1 cellular context compared by ENCODE assay signal in genomic region chr5:111512406-111513174, GRCh38.
TF ChIP-seq lines count a peak whose summit lies in the region.

Gene STARD4, minus strand, starts transcription at chr5:111512535. Its CDS starts 5,102 bp downstream, at chr5:111507433.

TF ChIP-seq in GM12878, 131 proteins besides CTCF, POLR2A, EP300 and RAD21 (continued from another document and continues in another):
- TF ChIP-seq, protein P1, sequence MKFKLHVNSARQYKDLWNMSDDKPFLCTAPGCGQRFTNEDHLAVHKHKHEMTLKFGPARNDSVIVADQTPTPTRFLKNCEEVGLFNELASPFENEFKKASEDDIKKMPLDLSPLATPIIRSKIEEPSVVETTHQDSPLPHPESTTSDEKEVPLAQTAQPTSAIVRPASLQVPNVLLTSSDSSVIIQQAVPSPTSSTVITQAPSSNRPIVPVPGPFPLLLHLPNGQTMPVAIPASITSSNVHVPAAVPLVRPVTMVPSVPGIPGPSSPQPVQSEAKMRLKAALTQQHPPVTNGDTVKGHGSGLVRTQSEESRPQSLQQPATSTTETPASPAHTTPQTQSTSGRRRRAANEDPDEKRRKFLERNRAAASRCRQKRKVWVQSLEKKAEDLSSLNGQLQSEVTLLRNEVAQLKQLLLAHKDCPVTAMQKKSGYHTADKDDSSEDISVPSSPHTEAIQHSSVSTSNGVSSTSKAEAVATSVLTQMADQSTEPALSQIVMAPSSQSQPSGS (IDR thresholded peaks at IDR 0.05; ENCODE audit: low read length) = no peak
- TF ChIP-seq CUX1 (IDR thresholded peaks at IDR 0.05; ENCODE audit: insufficient replicate concordance, low read depth, low read length) (no peak), CREM (IDR thresholded peaks at IDR 0.05; ENCODE audit: low read depth) (peak; percentile 72), IKZF2 (IDR thresholded peaks at IDR 0.05) (peak; percentile 77 to 89), KAT2A (conservative IDR thresholded peaks at IDR 0.05; ENCODE audit: control insufficient read depth, low read depth, low read length) (no peak), E2F8 (IDR thresholded peaks at IDR 0.05; ENCODE audit: low read depth, partially characterized antibody) (no peak), SUPT20H (IDR thresholded peaks at IDR 0.05; ENCODE audit: borderline replicate concordance, control insufficient read depth, low read depth, low read length) (no peak), EGR1 (IDR thresholded peaks at IDR 0.05; ENCODE audit: borderline replicate concordance in 1 of 2, low read depth in 2 of 2, low read length in 2 of 2) (peak in 1 of 2 experiments; percentile 95; a peak in 2 of 3 replicates), TAF1 (IDR thresholded peaks at IDR 0.05; ENCODE audit: borderline replicate concordance, low read depth, low read length) (peak; percentile 96), NR2F1 (conservative IDR thresholded peaks at IDR 0.05) (peak; percentile 96), ZZZ3 (IDR thresholded peaks at IDR 0.05; ENCODE audit: control insufficient read depth, insufficient read length, low read depth) (no peak), YBX1 (IDR thresholded peaks at IDR 0.05) (no peak), FOXK2 (IDR thresholded peaks at IDR 0.05) (no peak), ZNF274 (IDR thresholded peaks at IDR 0.05; ENCODE audit: insufficient read depth, insufficient read length) (no peak), JUNB (IDR thresholded peaks at IDR 0.05) (no peak; the same call in 1 of the 2 replicates), NKRF (conservative IDR thresholded peaks at IDR 0.05) (peak; percentile 46), ASH2L (IDR thresholded peaks at IDR 0.05; ENCODE audit: borderline replicate concordance, low read depth) (no peak), SP1 (IDR thresholded peaks at IDR 0.05; ENCODE audit: low read depth, low read length) (peak; percentile 87), YY1 (IDR thresholded peaks at IDR 0.05; ENCODE audit: low read depth, low read length) (peak; percentile 55; the same call in 1 of the 2 replicates), ETV6 (conservative IDR thresholded peaks at IDR 0.05 in 1 of 2, IDR thresholded peaks at IDR 0.05 in 1 of 2; ENCODE audit: borderline replicate concordance in 1 of 2, low read depth in 1 of 2) (no peak), MTA3 (IDR thresholded peaks at IDR 0.05; ENCODE audit: borderline replicate concordance, low read length) (no peak), SMAD5 (IDR thresholded peaks at IDR 0.05; ENCODE audit: low read depth) (peak; percentile 70; the same call in 1 of the 2 replicates), PAX8 (IDR thresholded peaks at IDR 0.05) (no peak), ESRRA (IDR thresholded peaks at IDR 0.05; ENCODE audit: low read length) (no peak; the same call in 1 of the 2 replicates), HDAC6 (IDR thresholded peaks at IDR 0.05; ENCODE audit: unreplicated experiment) (no peak), WRNIP1 (IDR thresholded peaks at IDR 0.05; ENCODE audit: borderline replicate concordance, low read depth, low read length) (0 out of 2 replicates have a peak, but pooled peaks have one; percentile 79), HSF1 (IDR thresholded peaks at IDR 0.05; ENCODE audit: low read depth, low read length) (0 out of 2 replicates have a peak, but pooled peaks have one; percentile 9), RELA (IDR thresholded peaks at IDR 0.05; ENCODE audit: borderline replicate concordance, partially characterized antibody) (no peak), POLR2AphosphoS2 (IDR thresholded peaks at IDR 0.05; ENCODE audit: low read depth, low read length) (peak; percentile 88; the same call in 1 of the 2 replicates), SPI1 (IDR thresholded peaks at IDR 0.05; ENCODE audit: borderline replicate concordance, insufficient read depth, low read depth, low read length) (no peak), RBBP5 (conservative IDR thresholded peaks at IDR 0.05) (no peak), ZNF217 (IDR thresholded peaks at IDR 0.05) (peak; percentile 71; the same call in 1 of the 2 replicates), TCF7 (IDR thresholded peaks at IDR 0.05; ENCODE audit: borderline replicate concordance) (no peak), ATF3 (IDR thresholded peaks at IDR 0.05; ENCODE audit: borderline replicate concordance, extremely low read depth, low read depth, low read length) (no peak), GATAD2B (conservative IDR thresholded peaks at IDR 0.05; ENCODE audit: low read depth) (no peak; the same call in 1 of the 2 replicates), CHD4 (IDR thresholded peaks at IDR 0.05) (no peak), NFYA (IDR thresholded peaks at IDR 0.05; ENCODE audit: borderline replicate concordance, low read depth, low read length) (no peak), SIX5 (IDR thresholded peaks at IDR 0.05; ENCODE audit: low read depth, low read length, severe bottlenecking) (no peak), MEF2B (IDR thresholded peaks at IDR 0.05; ENCODE audit: partially characterized antibody, poor library complexity, severe bottlenecking) (peak; percentile 9)
- TF ChIP-seq, protein P2, sequence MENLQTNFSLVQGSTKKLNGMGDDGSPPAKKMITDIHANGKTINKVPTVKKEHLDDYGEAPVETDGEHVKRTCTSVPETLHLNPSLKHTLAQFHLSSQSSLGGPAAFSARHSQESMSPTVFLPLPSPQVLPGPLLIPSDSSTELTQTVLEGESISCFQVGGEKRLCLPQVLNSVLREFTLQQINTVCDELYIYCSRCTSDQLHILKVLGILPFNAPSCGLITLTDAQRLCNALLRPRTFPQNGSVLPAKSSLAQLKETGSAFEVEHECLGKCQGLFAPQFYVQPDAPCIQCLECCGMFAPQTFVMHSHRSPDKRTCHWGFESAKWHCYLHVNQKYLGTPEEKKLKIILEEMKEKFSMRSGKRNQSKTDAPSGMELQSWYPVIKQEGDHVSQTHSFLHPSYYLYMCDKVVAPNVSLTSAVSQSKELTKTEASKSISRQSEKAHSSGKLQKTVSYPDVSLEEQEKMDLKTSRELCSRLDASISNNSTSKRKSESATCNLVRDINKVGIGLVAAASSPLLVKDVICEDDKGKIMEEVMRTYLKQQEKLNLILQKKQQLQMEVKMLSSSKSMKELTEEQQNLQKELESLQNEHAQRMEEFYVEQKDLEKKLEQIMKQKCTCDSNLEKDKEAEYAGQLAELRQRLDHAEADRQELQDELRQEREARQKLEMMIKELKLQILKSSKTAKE (IDR thresholded peaks at IDR 0.05; ENCODE audit: low read depth, poor library complexity, severe bottlenecking) = no peak
- TF ChIP-seq, protein P3, sequence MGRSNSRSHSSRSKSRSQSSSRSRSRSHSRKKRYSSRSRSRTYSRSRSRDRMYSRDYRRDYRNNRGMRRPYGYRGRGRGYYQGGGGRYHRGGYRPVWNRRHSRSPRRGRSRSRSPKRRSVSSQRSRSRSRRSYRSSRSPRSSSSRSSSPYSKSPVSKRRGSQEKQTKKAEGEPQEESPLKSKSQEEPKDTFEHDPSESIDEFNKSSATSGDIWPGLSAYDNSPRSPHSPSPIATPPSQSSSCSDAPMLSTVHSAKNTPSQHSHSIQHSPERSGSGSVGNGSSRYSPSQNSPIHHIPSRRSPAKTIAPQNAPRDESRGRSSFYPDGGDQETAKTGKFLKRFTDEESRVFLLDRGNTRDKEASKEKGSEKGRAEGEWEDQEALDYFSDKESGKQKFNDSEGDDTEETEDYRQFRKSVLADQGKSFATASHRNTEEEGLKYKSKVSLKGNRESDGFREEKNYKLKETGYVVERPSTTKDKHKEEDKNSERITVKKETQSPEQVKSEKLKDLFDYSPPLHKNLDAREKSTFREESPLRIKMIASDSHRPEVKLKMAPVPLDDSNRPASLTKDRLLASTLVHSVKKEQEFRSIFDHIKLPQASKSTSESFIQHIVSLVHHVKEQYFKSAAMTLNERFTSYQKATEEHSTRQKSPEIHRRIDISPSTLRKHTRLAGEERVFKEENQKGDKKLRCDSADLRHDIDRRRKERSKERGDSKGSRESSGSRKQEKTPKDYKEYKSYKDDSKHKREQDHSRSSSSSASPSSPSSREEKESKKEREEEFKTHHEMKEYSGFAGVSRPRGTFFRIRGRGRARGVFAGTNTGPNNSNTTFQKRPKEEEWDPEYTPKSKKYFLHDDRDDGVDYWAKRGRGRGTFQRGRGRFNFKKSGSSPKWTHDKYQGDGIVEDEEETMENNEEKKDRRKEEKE (IDR thresholded peaks at IDR 0.05) = no peak
- TF ChIP-seq, protein P4, sequence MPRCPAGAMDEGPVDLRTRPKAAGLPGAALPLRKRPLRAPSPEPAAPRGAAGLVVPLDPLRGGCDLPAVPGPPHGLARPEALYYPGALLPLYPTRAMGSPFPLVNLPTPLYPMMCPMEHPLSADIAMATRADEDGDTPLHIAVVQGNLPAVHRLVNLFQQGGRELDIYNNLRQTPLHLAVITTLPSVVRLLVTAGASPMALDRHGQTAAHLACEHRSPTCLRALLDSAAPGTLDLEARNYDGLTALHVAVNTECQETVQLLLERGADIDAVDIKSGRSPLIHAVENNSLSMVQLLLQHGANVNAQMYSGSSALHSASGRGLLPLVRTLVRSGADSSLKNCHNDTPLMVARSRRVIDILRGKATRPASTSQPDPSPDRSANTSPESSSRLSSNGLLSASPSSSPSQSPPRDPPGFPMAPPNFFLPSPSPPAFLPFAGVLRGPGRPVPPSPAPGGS (IDR thresholded peaks at IDR 0.05; ENCODE audit: borderline replicate concordance, insufficient read depth, low read depth, low read length, poor library complexity, severe bottlenecking) = peak; percentile 71
